Comparison of ENCODE assay signal across 27 cellular contexts in the genomic region with DNA sequence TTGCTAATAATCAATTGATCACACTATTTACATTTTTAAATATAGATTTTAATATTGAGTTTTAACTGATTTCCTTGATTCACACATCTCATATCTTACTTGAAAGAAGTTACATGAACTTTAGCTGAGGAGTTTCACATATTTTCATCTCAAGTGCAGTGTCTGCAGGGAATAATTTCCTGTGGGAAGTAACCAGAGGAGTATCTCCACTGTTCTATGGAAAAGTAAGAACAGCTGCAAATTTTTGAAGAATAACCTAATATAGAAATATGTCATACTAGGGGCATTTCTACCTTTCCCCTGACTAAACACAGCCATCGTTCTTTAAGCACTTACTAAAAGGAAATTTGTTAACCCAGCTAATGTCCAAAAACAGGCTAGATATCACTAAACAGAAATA.
"Had no signal": no experiment of that assay in that cellular context is flagged by ENCODE, and none has a peak within 500 bp of the region (broad histone marks: within the 10 kb centered on the region; RNA-seq: fewer than 3 reads in every experiment).

No MANE protein-coding gene starts in this region.

- H3K36me3 ChIP-seq: neural progenitor cell, ovary, right lobe of liver, sigmoid colon, spleen, stomach, thoracic aorta, thyroid gland, tibial nerve, upper lobe of right lung, vagina had no signal

- H3K27me3 ChIP-seq: neural progenitor cell, ovary, right lobe of liver, sigmoid colon, spleen, stomach, thyroid gland, tibial nerve, upper lobe of right lung, vagina had no signal

- H3K4me3 ChIP-seq: neural progenitor cell, ovary, psoas muscle, right lobe of liver, sigmoid colon, skin epidermis, smooth muscle cell, spleen, stomach, thoracic aorta, thyroid gland, tibial nerve, upper lobe of right lung, vagina had no signal

- DNase-seq: naive thymus-derived CD4-positive, alpha-beta T cell; natural killer cell; occipital lobe; ovary; posterior cingulate gyrus; psoas muscle; right cardiac atrium; right lobe of liver; sigmoid colon; spleen; stimulated activated CD4-positive, alpha-beta T cell treated with anti-CD3 and anti-CD28 coated beads, Interleukin-12 subunit alpha, Interleukin-12 subunit beta, amount 100 ng/mL, for 4 hours; stimulated activated CD4-positive, alpha-beta T cell treated with anti-CD3 and anti-CD28 coated beads, Interleukin-2, amount 100 ng/mL, for 24 hours; stimulated activated CD4-positive, alpha-beta T cell treated with anti-CD3 and anti-CD28 coated beads, Interleukin-2, amount 100 ng/mL, for 48 hours; stimulated activated CD4-positive, alpha-beta T cell treated with anti-CD3 and anti-CD28 coated beads, Interleukin-4, amount 100 ng/mL, for 24 hours; stimulated activated naive B cell treated with anti-CD40 and anti-IgM and Interleukin-4, amounts not matched to agents 10 μg/mL and 1 μg/mL and 100 μg/mL, for 72 hours; stimulated activated naive CD4-positive, alpha-beta T cell treated with Interleukin-2 at 50 U/mL for 16 hours; stomach; thyroid gland; upper lobe of right lung had no signal

- H3K9me3 ChIP-seq: ovary, psoas muscle, right lobe of liver, sigmoid colon, spleen, stomach, thoracic aorta, thyroid gland, tibial nerve, upper lobe of right lung, vagina had no signal

- H3K4me1 ChIP-seq: parathyroid adenoma, right lobe of liver, spleen, thyroid gland, tibial nerve, upper lobe of right lung, vagina had no signal

- ATAC-seq: naive thymus-derived CD4-positive, alpha-beta T cell; natural killer cell; psoas muscle; right cardiac atrium; right lobe of liver; stimulated activated effector memory CD8-positive, alpha-beta T cell treated with anti-CD3 and anti-CD28 coated beads, Interleukin-12 subunit alpha, Interleukin-12 subunit beta, amount 100 ng/mL, for 72 hours; stimulated activated naive B cell treated with anti-CD40 and anti-IgM and Interleukin-4, amounts not matched to agents 10 μg/mL and 1 μg/mL and 100 μg/mL, for 72 hours; upper lobe of right lung had no signal

- H3K27ac ChIP-seq: neural progenitor cell, ovary, parathyroid adenoma, psoas muscle, right lobe of liver, sigmoid colon, skin epidermis, spleen, stomach, thoracic aorta, thyroid gland, tibial nerve, upper lobe of right lung, vagina had no signal

- H3K4me2 ChIP-seq: neural progenitor cell, smooth muscle cell had no signal

- H3K79me2 ChIP-seq: parathyroid adenoma had no signal

- H2AFZ ChIP-seq: neural progenitor cell, parathyroid adenoma had no signal

- H3K9ac ChIP-seq: neural progenitor cell, parathyroid adenoma had no signal
